ENCODE assay signal across 21 cellular contexts in genomic region chr18:7658701-7659100, GRCh38.
DNase-seq lines count a peak whose midpoint lies in the region; ATAC-seq, FAIRE-seq and TF ChIP-seq lines count a peak whose summit lies in the region.
"Had no signal": no experiment of that assay in that cellular context is flagged by ENCODE, and none has a peak within 500 bp of the region (broad histone marks: within the 10 kb centered on the region; RNA-seq: fewer than 3 reads in every experiment).

No MANE protein-coding gene starts in this region.

- H3K27ac ChIP-seq in heart left ventricle (peak overlapping the region in 9 of 12 donors; percentile 54 to 95 (median 75)), astrocyte (ENCODE audit: low read depth, low read length) (no peak overlapping the region), hepatocyte (peak overlapping the region; percentile 2), smooth muscle cell (ENCODE audit: low read depth) (peak overlapping the region; percentile 27)
- H3K27ac ChIP-seq: 22Rv1 had no signal

- H3K4me1 Mint-ChIP-seq in astrocyte (ENCODE audit: low read depth, unreplicated experiment): peaks cover 10% of the 10 kb centered on the region

- H3K9me3 ChIP-seq in heart left ventricle (peaks cover 0 to 3% (median 0%) of the 10 kb centered on the region in 12 donors), astrocyte (ENCODE audit: insufficient read depth, low read depth, low read length) (no peaks in the 10 kb centered on the region), hepatocyte (ENCODE audit: low read depth) (no peaks in the 10 kb centered on the region), smooth muscle cell (replicated peaks; ENCODE audit: low read depth) (no peaks in the 10 kb centered on the region)

- no peaks in the 10 kb centered on the region for H3K9me2 ChIP-seq in hepatocyte (replicated peaks; ENCODE audit: insufficient read depth)

- no peaks in the 10 kb centered on the region for H3K27me3 ChIP-seq in heart left ventricle
- no peaks in the 10 kb centered on the region for H3K27me3 ChIP-seq in astrocyte (ENCODE audit: insufficient read depth, low read length)
- no peaks in the 10 kb centered on the region for H3K27me3 ChIP-seq in hepatocyte
- no peaks in the 10 kb centered on the region for H3K27me3 ChIP-seq in smooth muscle cell (ENCODE audit: low read depth)

- H3K79me2 ChIP-seq in astrocyte (ENCODE audit: insufficient read depth, low read length) (peaks cover 27% of the 10 kb centered on the region), hepatocyte (peaks cover 33% of the 10 kb centered on the region), smooth muscle cell (ENCODE audit: low read depth) (peaks cover 53% of the 10 kb centered on the region)

- no peaks in the 10 kb centered on the region for H3K27me3 Mint-ChIP-seq in astrocyte (ENCODE audit: low read depth, unreplicated experiment)

- H3K4me3 ChIP-seq in heart left ventricle (no peak overlapping the region), astrocyte (ENCODE audit: insufficient read depth, low read depth, low read length) (no peak overlapping the region), hepatocyte (no peak overlapping the region), smooth muscle cell (no peak overlapping the region)
- H3K4me3 ChIP-seq: GM23338, K562 had no signal

- no peak overlapping the region for H2AFZ ChIP-seq in astrocyte (ENCODE audit: low read depth, low read length)
- no peak overlapping the region for H2AFZ ChIP-seq in hepatocyte
- no peak overlapping the region for H2AFZ ChIP-seq in smooth muscle cell (ENCODE audit: low read depth)
- H2AFZ ChIP-seq: GM23338 had no signal

- FAIRE-seq in astrocyte (lab: Jason Lieb, UNC): no peak
- FAIRE-seq: GM12891, GM18507, HTR-8/SVneo, K562 had no signal

- TF ChIP-seq CTCF in heart left ventricle (IDR thresholded peaks at IDR 0.05) (no peak), astrocyte (IDR thresholded peaks at IDR 0.05; ENCODE audit: insufficient read depth, low read depth, low read length) (no peak), hepatocyte (IDR thresholded peaks at IDR 0.05; ENCODE audit: poor library complexity) (no peak), smooth muscle cell (IDR thresholded peaks at IDR 0.05; ENCODE audit: borderline replicate concordance, insufficient read depth, poor library complexity, severe bottlenecking) (no peak)

- H3K4me2 ChIP-seq in astrocyte (ENCODE audit: low read length) (no peak overlapping the region), hepatocyte (no peak overlapping the region), smooth muscle cell (no peak overlapping the region)
- H3K4me2 ChIP-seq: GM23338 had no signal

- TF ChIP-seq POLR2A in heart left ventricle (IDR thresholded peaks at IDR 0.05): no peak

- H3K36me3 Mint-ChIP-seq in astrocyte (ENCODE audit: low read depth, unreplicated experiment): no peaks in the 10 kb centered on the region

- DNase-seq in heart left ventricle: no peak
- no peak for DNase-seq in cardiac septum (ENCODE audit: low spot score)
- DNase-seq in astrocyte (ENCODE audit: low read depth): peak; percentile 27
- no peak for DNase-seq in hepatocyte (ENCODE audit: low spot score)
- DNase-seq in smooth muscle cell (lab: John Stamatoyannopoulos, UW; ENCODE audit: unreplicated experiment): no peak
- no peak for DNase-seq in activated T-cell treated with anti-CD3 and anti-CD28 coated beads for 4 hours
- no peak for DNase-seq in NCI-H82 (lab: John Stamatoyannopoulos, UW)
- no peak for DNase-seq in inferior parietal cortex (ENCODE audit: extremely low spot score)
- DNase-seq: COR-L47; DMS153; HCEC 1CT; NCI-H1105; NCI-H2081; NK-92 treated with Interleukin-12 subunit alpha and Interleukin-12 subunit beta, amount 100 ng/mL, for 24 hours; SHP77 treated with DMSO at 0.1 percent for 48 hours had no signal

- H3K27ac Mint-ChIP-seq in astrocyte (ENCODE audit: unreplicated experiment): no peak overlapping the region
- H3K27ac Mint-ChIP-seq: GM23338 had no signal

- no peak overlapping the region for H3K9ac ChIP-seq in astrocyte (ENCODE audit: low read length)
- H3K9ac ChIP-seq in smooth muscle cell (ENCODE audit: low read depth): no peak overlapping the region

- H3K9me3 Mint-ChIP-seq in astrocyte (ENCODE audit: unreplicated experiment): no peaks in the 10 kb centered on the region
- H3K9me3 Mint-ChIP-seq: GM23338 had no signal

- peaks cover 2 to 73% (median 40%) of the 10 kb centered on the region in 12 donors for H3K4me1 ChIP-seq in heart left ventricle
- no peaks in the 10 kb centered on the region for H3K4me1 ChIP-seq in astrocyte (ENCODE audit: insufficient read depth, low read length)
- H3K4me1 ChIP-seq in hepatocyte (ENCODE audit: insufficient read depth): peaks cover 12% of the 10 kb centered on the region
- peaks cover 8% of the 10 kb centered on the region for H3K4me1 ChIP-seq in smooth muscle cell (ENCODE audit: low read depth)

- H3K4me3 Mint-ChIP-seq in astrocyte (ENCODE audit: unreplicated experiment): no peak overlapping the region
- H3K4me3 Mint-ChIP-seq: GM23338 had no signal

- intact Hi-C loops in heart left ventricle (cut with DNase I): no loop called here
- intact Hi-C loops in cardiac septum (cut with DNase I): loop anchor here (5.0 kb wide), 1 partner anchor 36 kb away; no protein-coding TSS in a partner anchor

- H3K36me3 ChIP-seq in heart left ventricle (no peaks in the 10 kb centered on the region), astrocyte (ENCODE audit: insufficient read depth, low read length) (no peaks in the 10 kb centered on the region), hepatocyte (replicated peaks; ENCODE audit: insufficient read depth, low read depth) (no peaks in the 10 kb centered on the region), smooth muscle cell (ENCODE audit: low read depth) (no peaks in the 10 kb centered on the region)

- no peaks in the 10 kb centered on the region for H3F3A ChIP-seq in smooth muscle cell (ENCODE audit: low read depth)

- WGBS in heart left ventricle, 4 donors: 68 to 100% (median 91%) methylated on average over 1 of the region's 1 CpG
- WGBS in hepatocyte (ENCODE audit: low lambda C conversion rate, missing lambda C conversion rate): 77% methylated on average over 1 of the region's 1 CpG
- WGBS in smooth muscle cell (ENCODE audit: low lambda C conversion rate): 87% methylated on average over 1 of the region's 1 CpG

- H4K20me1 ChIP-seq in astrocyte (ENCODE audit: insufficient read depth, low read length) (peaks cover 32% of the 10 kb centered on the region), hepatocyte (ENCODE audit: insufficient read depth, poor library complexity, severe bottlenecking) (no peaks in the 10 kb centered on the region), smooth muscle cell (ENCODE audit: low read depth) (peaks cover 81% of the 10 kb centered on the region)

- ATAC-seq in heart left ventricle: no peak
- ATAC-seq: GM23338, K562 had no signal
